In genomic region chr5:150619359-150620230, GRCh38 we compare ENCODE assay signal across 13 cellular contexts. TPM values are rescaled to one million over a fixed set of nuclear protein-coding genes. Genes with fewer than 3 reads are reported as not detected.
DNase-seq lines count a peak whose midpoint lies in the region; ATAC-seq and TF ChIP-seq lines count a peak whose summit lies in the region.
"Had no signal": no experiment of that assay in that cellular context is flagged by ENCODE, and none has a peak within 500 bp of the region (broad histone marks: within the 10 kb centered on the region; RNA-seq: fewer than 3 reads in every experiment).

No MANE protein-coding gene starts in this region.

- H3K4me1 ChIP-seq in right atrium auricular region: peaks cover 0 to 93% of the 10 kb centered on the region in 2 donors
- H3K4me1 ChIP-seq in skeletal muscle tissue (ENCODE audit: control insufficient read depth in 3 of 3, insufficient read depth in 3 of 3, low read length in 3 of 3): peaks cover 59 to 81% (median 78%) of the 10 kb centered on the region in 3 donors

- H3K36me3 ChIP-seq in right atrium auricular region (no peaks in the 10 kb centered on the region), skeletal muscle tissue (ENCODE audit: control insufficient read depth in 3 of 3, insufficient read depth in 3 of 3, low read length in 3 of 3) (peaks cover 0 to 12% (median 5%) of the 10 kb centered on the region in 3 donors)

- H3K9me3 ChIP-seq in right atrium auricular region: no peaks in the 10 kb centered on the region
- no peaks in the 10 kb centered on the region for H3K9me3 ChIP-seq in skeletal muscle tissue (ENCODE audit: control insufficient read depth in 3 of 3, low read length in 3 of 3)
- H3K9me3 ChIP-seq: SK-N-SH had no signal

- H3K27ac ChIP-seq in right atrium auricular region (peak overlapping the region; percentile 89 to 99), skeletal muscle tissue (ENCODE audit: low read depth, low read length) (peak overlapping the region; percentile 69)

- H3K9ac ChIP-seq in skeletal muscle tissue (ENCODE audit: low read depth in 1 of 3, low read length in 3 of 3): peak overlapping the region in 2 of 3 donors; percentile 21 to 69
- H3K9ac ChIP-seq: SK-N-SH had no signal

- no peak for ATAC-seq in HG02642 (IDR thresholded peaks at IDR 0.05; ENCODE audit: poor library complexity, unreplicated experiment)
- ATAC-seq in SK-N-SH treated with all-trans-retinoic acid at 6 μM for 48 hours: no peak
- ATAC-seq in GM19467 (IDR thresholded peaks at IDR 0.05; ENCODE audit: unreplicated experiment): no peak
- ATAC-seq: activated CD8-positive, alpha-beta T cell treated with anti-CD3 and anti-CD28 coated beads for 36 hours; naive thymus-derived CD8-positive, alpha-beta T cell had no signal

- H3K27me3 ChIP-seq in right atrium auricular region: no peaks in the 10 kb centered on the region
- no peaks in the 10 kb centered on the region for H3K27me3 ChIP-seq in skeletal muscle tissue (ENCODE audit: control insufficient read depth in 3 of 3, insufficient read depth in 3 of 3, low read length in 3 of 3)

- peak overlapping the region; percentile 19 for H3K27ac Mint-ChIP-seq in chondrocyte (ENCODE audit: unreplicated experiment)
- H3K27ac Mint-ChIP-seq: activated CD8-positive, alpha-beta T cell treated with anti-CD3 and anti-CD28 coated beads for 36 hours; CD8-positive, alpha-beta memory T cell had no signal

- DNase-seq in Daoy (ENCODE audit: low read depth) (peak; percentile 80), chondrocyte (ENCODE audit: low spot score) (no peak), right atrium auricular region (ENCODE audit: low spot score) (peak; percentile 89)
- no peak for DNase-seq in stimulated activated CD4-positive, alpha-beta T cell treated with anti-CD3 and anti-CD28 coated beads, Interleukin-1b, Interleukin-23, amount 100 ng/mL, for 48 hours
- DNase-seq: activated CD8-positive, alpha-beta T cell treated with anti-CD3 and anti-CD28 coated beads for 36 hours; CD8-positive, alpha-beta memory T cell; naive thymus-derived CD8-positive, alpha-beta T cell; NCI-H510A had no signal

- no peak overlapping the region for H3K4me3 ChIP-seq in right atrium auricular region
- H3K4me3 ChIP-seq in skeletal muscle tissue (ENCODE audit: low read length in 3 of 3): peak overlapping the region in 2 of 3 donors; percentile 1 to 13

- peaks cover 9% of the 10 kb centered on the region for H3K36me3 Mint-ChIP-seq in chondrocyte (ENCODE audit: low read depth)

- H3K9me3 Mint-ChIP-seq in chondrocyte (ENCODE audit: low read depth): no peaks in the 10 kb centered on the region
- H3K9me3 Mint-ChIP-seq: activated CD8-positive, alpha-beta T cell treated with anti-CD3 and anti-CD28 coated beads for 36 hours; CD8-positive, alpha-beta memory T cell had no signal

- no peaks in the 10 kb centered on the region for H3K27me3 Mint-ChIP-seq in chondrocyte (ENCODE audit: low read depth)

- no peak overlapping the region for H3K4me3 Mint-ChIP-seq in chondrocyte (ENCODE audit: unreplicated experiment)
- H3K4me3 Mint-ChIP-seq: activated CD8-positive, alpha-beta T cell treated with anti-CD3 and anti-CD28 coated beads for 36 hours; naive thymus-derived CD8-positive, alpha-beta T cell had no signal

- no peak for TF ChIP-seq CTCF in chondrocyte (IDR thresholded peaks at IDR 0.05)
- no peak for TF ChIP-seq CTCF in right atrium auricular region (IDR thresholded peaks at IDR 0.05)

- peaks cover 77% of the 10 kb centered on the region for H3K4me1 Mint-ChIP-seq in chondrocyte (ENCODE audit: low read depth)

TF ChIP-seq in SK-N-SH treated with all-trans-retinoic acid at 6 μM for 48 hours, 23 proteins besides CTCF, POLR2A, EP300 and RAD21:
- TF ChIP-seq ZFP30 (CRISPR knock-in tag; IDR thresholded peaks at IDR 0.05) (no peak), BACH2 (CRISPR knock-in tag; IDR thresholded peaks at IDR 0.05; ENCODE audit: borderline replicate concordance) (no peak), ZNF70 (CRISPR knock-in tag; IDR thresholded peaks at IDR 0.05) (no peak), SNAI2 (CRISPR knock-in tag; IDR thresholded peaks at IDR 0.05) (no peak), ARNTL (CRISPR knock-in tag; IDR thresholded peaks at IDR 0.05; ENCODE audit: borderline replicate concordance, low read depth) (no peak), CSRNP3 (CRISPR knock-in tag; IDR thresholded peaks at IDR 0.05) (no peak)

RNA-seq across cellular contexts. Expression of gene SYNPO, which starts 20.9 kb away (rescaled TPM):
- 4.5 and 5.4 TPM in 2 replicates for total RNA-seq in Daoy (2014; rRNA removed; shearing (Covaris generic))
- 156 to 198 TPM (median 195 TPM) in 3 replicates for total RNA-seq in chondrocyte
- total RNA-seq in right atrium auricular region: 100 to 1,000 TPM; 369 to 413 TPM
- total RNA-seq in skeletal muscle tissue: 6.3 TPM

RNA-seq across cellular contexts. Expression of gene MYOZ3, which starts 41.5 kb away (rescaled TPM):
- 0.09 TPM in 1 of 2 replicates, not detected in the other for total RNA-seq in Daoy (2014; rRNA removed; shearing (Covaris generic))
- total RNA-seq in chondrocyte (1.9 to 3.3 TPM (median 2.0 TPM) in 3 replicates), right atrium auricular region (1 to 10 TPM; 2.0 to 3.5 TPM), skeletal muscle tissue (4.7 TPM)
- total RNA-seq: CD8-positive, alpha-beta memory T cell; naive thymus-derived CD8-positive, alpha-beta T cell had no signal

Comparison
In these comparisons a context has a peak if more than half of its experiments do, and no peak if none do; other contexts are left out.
1. DNase-seq: peak in Daoy (single experiment) and right atrium auricular region (single experiment); none in chondrocyte (single experiment) and stimulated activated CD4-positive, alpha-beta T cell treated with anti-CD3 and anti-CD28 coated beads, Interleukin-1b, Interleukin-23, amount 100 ng/mL, for 48 hours (single experiment).
2. H3K4me3 ChIP-seq: peak in skeletal muscle tissue (2 of 3); none in right atrium auricular region (0 of 2).
3. RNA of gene SYNPO, which starts 20.9 kb away (total RNA-seq): 369 to 413 TPM in right atrium auricular region and 156 to 198 TPM in chondrocyte; 6.3 TPM in skeletal muscle tissue (single experiment) and 4.5 to 5.4 TPM in Daoy; every median in the first group is over 10 times any median in the second.